10 cellular contexts compared by ENCODE assay signal in the genomic region with DNA sequence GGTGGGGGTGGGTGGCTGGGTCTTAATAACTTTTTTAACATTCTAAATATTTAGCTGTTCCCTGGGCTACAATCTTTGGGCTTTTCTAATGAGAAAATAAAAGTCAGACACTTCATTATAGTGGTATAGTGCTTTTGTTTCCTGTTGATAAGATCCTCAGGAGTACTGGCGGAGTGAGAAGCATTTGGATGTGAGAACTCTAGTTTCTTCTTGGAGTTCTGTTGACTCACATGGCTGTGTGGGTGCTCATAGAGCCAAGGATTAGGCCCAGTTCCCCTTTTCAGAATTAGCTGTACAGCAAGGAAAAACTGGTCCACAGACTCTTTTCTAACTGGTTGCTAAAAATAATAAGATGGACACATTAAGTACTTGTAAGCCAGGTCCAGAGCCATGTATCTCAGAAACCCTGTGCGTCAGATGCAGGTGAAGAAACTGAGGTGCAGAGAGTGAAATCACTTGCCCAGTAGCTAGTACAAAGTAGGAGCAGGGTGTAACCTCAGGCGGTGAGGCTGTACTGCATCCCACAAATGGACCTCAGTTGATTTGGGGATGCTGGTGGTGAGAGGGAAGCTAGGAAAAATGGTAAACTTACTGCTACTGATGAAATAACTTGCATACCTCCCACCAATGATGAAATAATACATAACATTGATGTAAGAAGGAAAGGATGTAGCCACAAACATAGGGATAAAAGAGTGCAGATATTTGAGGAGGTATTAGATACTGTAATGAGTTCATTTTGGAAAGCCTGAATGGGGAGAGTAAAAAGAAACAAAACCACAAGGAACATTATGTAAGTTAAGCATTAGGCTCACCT. TPM values are rescaled to one million over a fixed set of nuclear protein-coding genes. Genes with fewer than 3 reads are reported as not detected.
DNase-seq lines count a peak whose midpoint lies in the region; ATAC-seq and TF ChIP-seq lines count a peak whose summit lies in the region.
"Had no signal": no experiment of that assay in that cellular context is flagged by ENCODE, and none has a peak within 500 bp of the region (broad histone marks: within the 10 kb centered on the region; RNA-seq: fewer than 3 reads in every experiment).

No MANE protein-coding gene starts in this region.

- POLR2A ChIA-PET in activated CD8-positive, alpha-beta T cell treated with anti-CD3 and anti-CD28 coated beads, Interleukin-2, amount 10 ng/mL, durations not matched to agents 7 days and 5 days (lab: Charles Lee): interaction anchor here (0.5 to 4.3 kb wide), 7 partner anchors 8 to 484 kb away, joined by 3 to 51 read pairs (median 21); a partner anchor contains a TSS

- no peak for DNase-seq in heart left ventricle
- DNase-seq in left cardiac atrium: no peak
- DNase-seq in activated CD8-positive, alpha-beta T cell treated with anti-CD3 and anti-CD28 coated beads, Interleukin-2, amount 10 ng/mL, durations not matched to agents 7 days and 5 days: no peak
- peak; percentile 48 for DNase-seq in medulla oblongata (ENCODE audit: extremely low spot score)
- no peak for DNase-seq in uterus
- no peak for DNase-seq in kidney tubule cell (ENCODE audit: low spot score)
- DNase-seq in stimulated activated CD4-positive, alpha-beta T cell treated with anti-CD3 and anti-CD28 coated beads, Interleukin-12 subunit alpha, Interleukin-12 subunit beta, amount 100 ng/mL, for 4 hours: no peak
- DNase-seq: mesendoderm, NCI-H2029 had no signal

- H3K27me3 ChIP-seq in heart left ventricle (no peaks in the 10 kb centered on the region), uterus (no peaks in the 10 kb centered on the region)

- H3K4me3 Mint-ChIP-seq in activated CD8-positive, alpha-beta T cell treated with anti-CD3 and anti-CD28 coated beads, Interleukin-2, amount 10 ng/mL, durations not matched to agents 7 days and 5 days: peak overlapping the region; percentile 94

- ATAC-seq in heart left ventricle (no peak), left cardiac atrium (no peak), HG02870 (IDR thresholded peaks at IDR 0.05; ENCODE audit: unreplicated experiment) (no peak)
- no peak for ATAC-seq in activated CD8-positive, alpha-beta T cell treated with anti-CD3 and anti-CD28 coated beads, Interleukin-2, amount 10 ng/mL, durations not matched to agents 7 days and 5 days

- TF ChIP-seq CTCF in heart left ventricle (IDR thresholded peaks at IDR 0.05) (no peak), uterus (IDR thresholded peaks at IDR 0.05) (no peak)

- no peaks in the 10 kb centered on the region for H3K9me3 Mint-ChIP-seq in activated CD8-positive, alpha-beta T cell treated with anti-CD3 and anti-CD28 coated beads, Interleukin-2, amount 10 ng/mL, durations not matched to agents 7 days and 5 days (ENCODE audit: insufficient read depth)

- CTCF ChIA-PET in activated CD8-positive, alpha-beta T cell treated with anti-CD3 and anti-CD28 coated beads, Interleukin-2, amount 10 ng/mL, durations not matched to agents 7 days and 5 days (lab: Charles Lee): interaction anchor here (1.1 to 6.1 kb wide), 10 partner anchors 9 to 562 kb away, joined by 3 to 56 read pairs (median 6); no protein-coding TSS in a partner anchor

- WGBS in heart left ventricle, 4 donors: 49 to 61% (median 50%) methylated on average over 3 of the region's 3 CpGs

- H3K27me3 Mint-ChIP-seq in activated CD8-positive, alpha-beta T cell treated with anti-CD3 and anti-CD28 coated beads, Interleukin-2, amount 10 ng/mL, durations not matched to agents 7 days and 5 days (ENCODE audit: low read depth): peaks cover 9% of the 10 kb centered on the region

- peaks cover 42% of the 10 kb centered on the region for H3K36me3 Mint-ChIP-seq in activated CD8-positive, alpha-beta T cell treated with anti-CD3 and anti-CD28 coated beads, Interleukin-2, amount 10 ng/mL, durations not matched to agents 7 days and 5 days (ENCODE audit: low read depth)

- H3K9me3 ChIP-seq in heart left ventricle (no peaks in the 10 kb centered on the region), uterus (no peaks in the 10 kb centered on the region)

- H3K4me1 ChIP-seq in heart left ventricle (peaks cover 0 to 50% (median 28%) of the 10 kb centered on the region in 12 donors), uterus (no peaks in the 10 kb centered on the region)

- no peak for TF ChIP-seq POLR2A in heart left ventricle (IDR thresholded peaks at IDR 0.05)
- TF ChIP-seq POLR2A in uterus (IDR thresholded peaks at IDR 0.05): no peak

- peaks cover 40% of the 10 kb centered on the region for H3K4me1 Mint-ChIP-seq in activated CD8-positive, alpha-beta T cell treated with anti-CD3 and anti-CD28 coated beads, Interleukin-2, amount 10 ng/mL, durations not matched to agents 7 days and 5 days (ENCODE audit: low read depth)

- peak overlapping the region; percentile 23 for H3K27ac Mint-ChIP-seq in activated CD8-positive, alpha-beta T cell treated with anti-CD3 and anti-CD28 coated beads, Interleukin-2, amount 10 ng/mL, durations not matched to agents 7 days and 5 days

- peaks cover 0 to 25% (median 16%) of the 10 kb centered on the region in 9 donors for H3K36me3 ChIP-seq in heart left ventricle
- H3K36me3 ChIP-seq in uterus: no peaks in the 10 kb centered on the region

- peak overlapping the region in 10 of 12 donors; percentile 0 to 94 (median 80) for H3K27ac ChIP-seq in heart left ventricle
- H3K27ac ChIP-seq in uterus: peak overlapping the region; percentile 88 to 90

- H3K4me3 ChIP-seq in heart left ventricle (peak overlapping the region in 10 of 12 donors; percentile 59 to 89 (median 76)), uterus (peak overlapping the region; percentile 71 to 94)

- intact Hi-C loops in heart left ventricle (cut with DNase I) (loop anchor here in 7 of 10 donors (5.0 to 10.0 kb wide), 5 partner anchors 87 to 141 kb away; no protein-coding TSS in a partner anchor), left cardiac atrium (cut with DNase I) (loop anchor here in 1 of 2 donors (10.0 kb wide), 1 partner anchor 141 kb away; no protein-coding TSS in a partner anchor), uterus (cut with DNase I; ENCODE audit: low total_unique reads) (no loop called here)

RNA-seq across cellular contexts. Expression of a gene that starts 2.4 kb away (rescaled TPM):
- total RNA-seq in heart left ventricle: 10 to 100 TPM; 16.5 to 55.8 (median 20.1) TPM
- 10 to 100 TPM in 1 of 2 donors, 1 to 10 TPM in 1; 8.9 to 10.0 TPM for polyA plus RNA-seq in heart left ventricle
- 10 to 100 TPM; 36.8 to 43.8 TPM for total RNA-seq in left cardiac atrium
- total RNA-seq in activated CD8-positive, alpha-beta T cell treated with anti-CD3 and anti-CD28 coated beads, Interleukin-2, amount 10 ng/mL, durations not matched to agents 7 days and 5 days: 10 to 100 TPM; 53.8 to 57.3 TPM
- total RNA-seq in uterus: 100 to 1,000 TPM in 3 of 4 donors, 10 to 100 TPM in 1; 98.2 to 224 (median 141) TPM

RNA-seq across cellular contexts. Expression of a gene that starts 28.4 kb away (rescaled TPM):
- total RNA-seq in heart left ventricle (10 to 100 TPM in 5 of 9 donors, 1 to 10 TPM in 4; 5.8 to 21.1 (median 11.2) TPM), left cardiac atrium (10 to 100 TPM; 12.0 to 13.0 TPM), uterus (10 to 100 TPM; 17.9 to 71.3 (median 30.3) TPM)
- 10 to 100 TPM in 1 of 2 donors, 1 to 10 TPM in 1; 3.9 to 14.0 TPM for polyA plus RNA-seq in heart left ventricle
- total RNA-seq in activated CD8-positive, alpha-beta T cell treated with anti-CD3 and anti-CD28 coated beads, Interleukin-2, amount 10 ng/mL, durations not matched to agents 7 days and 5 days: 1 to 10 TPM; 7.4 to 8.7 TPM
